15 cellular contexts compared by ENCODE assay signal in genomic region chr21:35602811-35603210, GRCh38.
"Had no signal": no experiment of that assay in that cellular context is flagged by ENCODE, and none has a peak within 500 bp of the region (broad histone marks: within the 10 kb centered on the region; RNA-seq: fewer than 3 reads in every experiment).

No MANE protein-coding gene starts in this region.

- H2AFZ ChIP-seq: parathyroid adenoma had no signal

- H3K27me3 ChIP-seq: colonic mucosa, gastrocnemius medialis, upper lobe of left lung had no signal

- H3K36me3 ChIP-seq: colonic mucosa, esophagus squamous epithelium, gastrocnemius medialis, upper lobe of left lung had no signal

- ATAC-seq: gastrocnemius medialis; right cardiac atrium; stimulated activated naive CD8-positive, alpha-beta T cell treated with anti-CD3 and anti-CD28 coated beads, Interleukin-15, Interleukin-2, amounts not matched to agents 100 U/mL and 50 U/mL, for 24 hours had no signal

- DNase-seq: activated naive CD4-positive, alpha-beta T cell treated with Interleukin-2 at 50 U/mL for 16 hours; activated naive CD8-positive, alpha-beta T cell treated with anti-CD3 and anti-CD28 coated beads for 36 hours; activated T-cell treated with anti-CD3 and anti-CD28 coated beads, Interleukin-2, amount 50 U/mL, for 48 hours; colonic mucosa; esophagus squamous epithelium; gastrocnemius medialis; head of caudate nucleus; hypothalamus; nephron progenitor cell; nucleus accumbens; stimulated activated CD4-positive, alpha-beta T cell treated with anti-CD3 and anti-CD28 coated beads, Interleukin-4, amount 100 ng/mL, for 24 hours; stimulated activated naive CD8-positive, alpha-beta T cell treated with anti-CD3 and anti-CD28 coated beads, Interleukin-15, Interleukin-2, amounts not matched to agents 100 U/mL and 50 U/mL, for 24 hours had no signal

- H3K27ac ChIP-seq: colonic mucosa, esophagus squamous epithelium, gastrocnemius medialis, parathyroid adenoma, upper lobe of left lung had no signal

- H3K4me1 ChIP-seq: colonic mucosa, gastrocnemius medialis, parathyroid adenoma, upper lobe of left lung had no signal

- H3K9ac ChIP-seq: parathyroid adenoma had no signal

- H3K79me2 ChIP-seq: parathyroid adenoma had no signal

- H3K9me3 ChIP-seq: colonic mucosa, esophagus squamous epithelium, gastrocnemius medialis, upper lobe of left lung had no signal

- H3K4me3 ChIP-seq: colonic mucosa, esophagus squamous epithelium, gastrocnemius medialis, upper lobe of left lung had no signal
